Comparison of ENCODE assay signal across 8 cellular contexts in genomic region chr21:39348040-39348354, GRCh38. TPM values are rescaled to one million over a fixed set of nuclear protein-coding genes. Genes with fewer than 3 reads are reported as not detected.
DNase-seq lines count a peak whose midpoint lies in the region; ATAC-seq, FAIRE-seq and TF ChIP-seq lines count a peak whose summit lies in the region.

No MANE protein-coding gene starts in this region.

- no peak for DNase-seq in CD4-positive, alpha-beta T cell
- DNase-seq in activated naive CD8-positive, alpha-beta T cell treated with anti-CD3 and anti-CD28 coated beads, Interleukin-2, amount 10 ng/mL, durations not matched to agents 7 days and 5 days: no peak
- DNase-seq in kidney (no peak), thyroid gland (no peak), NCI-H345 treated with DMSO at 0.1 percent for 48 hours (lab: John Stamatoyannopoulos, UW; ENCODE audit: unreplicated experiment) (no peak), DMS153 (lab: John Stamatoyannopoulos, UW) (no peak)

- no peaks in the 10 kb centered on the region for H3K27me3 Mint-ChIP-seq in CD4-positive, alpha-beta T cell
- peaks cover 4% of the 10 kb centered on the region for H3K27me3 Mint-ChIP-seq in activated naive CD8-positive, alpha-beta T cell treated with anti-CD3 and anti-CD28 coated beads, Interleukin-2, amount 10 ng/mL, durations not matched to agents 7 days and 5 days

- POLR2A ChIA-PET in CD4-positive, alpha-beta T cell (lab: Charles Lee): interaction anchor here (0.6 to 7.2 kb wide), 16 partner anchors 9 to 516 kb away, joined by 3 to 201 read pairs (median 4); partner anchors contain the start of genes BRWD1 and PSMG1
- POLR2A ChIA-PET in activated naive CD8-positive, alpha-beta T cell treated with anti-CD3 and anti-CD28 coated beads, Interleukin-2, amount 10 ng/mL, durations not matched to agents 7 days and 5 days (lab: Charles Lee): interaction anchor here (1.2 to 6.6 kb wide), 7 partner anchors 11 to 164 kb away, joined by 3 to 78 read pairs (median 20); partner anchors contain the start of genes BRWD1, LCA5L and PSMG1

- H3K9ac ChIP-seq in kidney (ENCODE audit: low read length in 2 of 2): peak overlapping the region; percentile 83 to 84

- WGBS in thyroid gland, 2 donors: 2% methylated on average over 11 of the region's 11 CpGs

- FAIRE-seq in kidney (lab: Jason Lieb, UNC): no peak

- peaks cover 43% of the 10 kb centered on the region for H3K4me1 Mint-ChIP-seq in CD4-positive, alpha-beta T cell (ENCODE audit: low read depth)
- H3K4me1 Mint-ChIP-seq in activated naive CD8-positive, alpha-beta T cell treated with anti-CD3 and anti-CD28 coated beads, Interleukin-2, amount 10 ng/mL, durations not matched to agents 7 days and 5 days: peaks cover 39% of the 10 kb centered on the region

- no peaks in the 10 kb centered on the region for H3K27me3 ChIP-seq in CD4-positive, alpha-beta T cell (ENCODE audit: control insufficient read depth, insufficient read depth, low read length)
- H3K27me3 ChIP-seq in thyroid gland: no peaks in the 10 kb centered on the region

- peaks cover 56% of the 10 kb centered on the region for H3K36me3 Mint-ChIP-seq in CD4-positive, alpha-beta T cell (ENCODE audit: low read depth)
- H3K36me3 Mint-ChIP-seq in activated naive CD8-positive, alpha-beta T cell treated with anti-CD3 and anti-CD28 coated beads, Interleukin-2, amount 10 ng/mL, durations not matched to agents 7 days and 5 days: peaks cover 32% of the 10 kb centered on the region

- H3K4me3 ChIP-seq in kidney (ENCODE audit: low read length in 2 of 2) (peak overlapping the region; percentile 89 to 94), thyroid gland (replicated peaks in 1 of 3) (peak overlapping the region; percentile 27 to 98 (median 64))

- peaks cover 8 to 11% of the 10 kb centered on the region in 2 donors for H3K36me3 ChIP-seq in kidney (ENCODE audit: control insufficient read depth in 1 of 2, insufficient read depth in 2 of 2, low read length in 2 of 2)
- H3K36me3 ChIP-seq in thyroid gland: peaks cover 3 to 9% of the 10 kb centered on the region in 2 donors

- no peak for TF ChIP-seq CTCF in CD4-positive, alpha-beta T cell (IDR thresholded peaks at IDR 0.05)
- TF ChIP-seq CTCF in kidney (IDR thresholded peaks at IDR 0.05; ENCODE audit: borderline replicate concordance, extremely low read depth, insufficient read depth) (no peak), thyroid gland (IDR thresholded peaks at IDR 0.05) (no peak)

- H3K9me3 ChIP-seq in CD4-positive, alpha-beta T cell (ENCODE audit: control insufficient read depth, low read length): no peaks in the 10 kb centered on the region
- H3K9me3 ChIP-seq in kidney (ENCODE audit: control insufficient read depth in 1 of 2, low read length in 2 of 2) (no peaks in the 10 kb centered on the region), thyroid gland (no peaks in the 10 kb centered on the region)

- CTCF ChIA-PET in CD4-positive, alpha-beta T cell (lab: Charles Lee): interaction anchor here (1.8 to 2.2 kb wide), 2 partner anchors 40 to 64 kb away, joined by 5 to 6 read pairs; no protein-coding TSS in a partner anchor

- peak overlapping the region; percentile 96 for H3K4me3 Mint-ChIP-seq in CD4-positive, alpha-beta T cell
- peak overlapping the region; percentile 86 for H3K4me3 Mint-ChIP-seq in activated naive CD8-positive, alpha-beta T cell treated with anti-CD3 and anti-CD28 coated beads, Interleukin-2, amount 10 ng/mL, durations not matched to agents 7 days and 5 days

- peak overlapping the region; percentile 96 for H3K27ac Mint-ChIP-seq in CD4-positive, alpha-beta T cell
- H3K27ac Mint-ChIP-seq in activated naive CD8-positive, alpha-beta T cell treated with anti-CD3 and anti-CD28 coated beads, Interleukin-2, amount 10 ng/mL, durations not matched to agents 7 days and 5 days: peak overlapping the region; percentile 88

- intact Hi-C loops in CD4-positive, alpha-beta T cell (cut with DNase I, micrococcal nuclease): loop anchor here (2.0 kb wide), 3 partner anchors 33 to 165 kb away; partner anchors contain the start of gene PSMG1 (in 1 of the 2)
- intact Hi-C loops in kidney (cut with DNase I): no loop called here
- intact Hi-C loops in thyroid gland (cut with DNase I): loop anchor here (2.0 kb wide), 1 partner anchor 35 kb away; the partner anchor contains the start of gene BRWD1

- peak overlapping the region; percentile 74 for H3K27ac ChIP-seq in CD4-positive, alpha-beta T cell (ENCODE audit: low read depth, low read length)
- H3K27ac ChIP-seq in kidney (ENCODE audit: low read depth in 2 of 2, low read length in 2 of 2) (peak overlapping the region; percentile 86 to 93), thyroid gland (peak overlapping the region; percentile 52 to 84 (median 83))

- peak; percentile 8 for ATAC-seq in CD4-positive, alpha-beta T cell (ENCODE audit: poor library complexity)
- ATAC-seq in HG03039 (IDR thresholded peaks at IDR 0.05; ENCODE audit: unreplicated experiment): peak; percentile 1
- no peak for ATAC-seq in activated naive CD8-positive, alpha-beta T cell treated with anti-CD3 and anti-CD28 coated beads, Interleukin-2, amount 10 ng/mL, durations not matched to agents 7 days and 5 days (ENCODE audit: low read depth)
- ATAC-seq in HG02642 (IDR thresholded peaks at IDR 0.05; ENCODE audit: poor library complexity, unreplicated experiment): no peak

- TF ChIP-seq POLR2A in thyroid gland (IDR thresholded peaks at IDR 0.05): no peak

- H3K4me1 ChIP-seq in kidney (ENCODE audit: control insufficient read depth in 1 of 2, insufficient read depth in 1 of 2, low read depth in 1 of 2, low read length in 2 of 2) (peaks cover 4 to 7% of the 10 kb centered on the region in 2 donors), thyroid gland (peaks cover 5 to 6% of the 10 kb centered on the region in 2 donors)

- H3K9me3 Mint-ChIP-seq in CD4-positive, alpha-beta T cell: no peaks in the 10 kb centered on the region
- H3K9me3 Mint-ChIP-seq in activated naive CD8-positive, alpha-beta T cell treated with anti-CD3 and anti-CD28 coated beads, Interleukin-2, amount 10 ng/mL, durations not matched to agents 7 days and 5 days: no peaks in the 10 kb centered on the region

RNA-seq across cellular contexts. Expression of gene HMGN1, which starts 0.9 kb away (rescaled TPM):
- total RNA-seq in CD4-positive, alpha-beta T cell: 100 to 1,000 TPM; 256 to 262 TPM
- 100 to 1,000 TPM; 363 to 369 TPM for total RNA-seq in activated naive CD8-positive, alpha-beta T cell treated with anti-CD3 and anti-CD28 coated beads, Interleukin-2, amount 10 ng/mL, durations not matched to agents 7 days and 5 days
- 205 TPM for total RNA-seq in kidney
- 174 TPM for polyA plus RNA-seq in kidney (ENCODE audit: insufficient read depth, low read depth, low replicate concordance)
- total RNA-seq in thyroid gland: 100 to 1,000 TPM; 170 to 255 (median 207) TPM

RNA-seq across cellular contexts. Expression of gene BRWD1, which starts 34.6 kb away (rescaled TPM):
- total RNA-seq in CD4-positive, alpha-beta T cell: 10 to 100 TPM; 84.7 to 92.2 TPM
- 10 to 100 TPM; 53.5 to 62.9 TPM for total RNA-seq in activated naive CD8-positive, alpha-beta T cell treated with anti-CD3 and anti-CD28 coated beads, Interleukin-2, amount 10 ng/mL, durations not matched to agents 7 days and 5 days
- total RNA-seq in kidney (43.9 TPM), thyroid gland (100 to 1,000 TPM in 1 of 4 donors, 10 to 100 TPM in 3; 66.6 to 125 (median 85.3) TPM)
- polyA plus RNA-seq in kidney (ENCODE audit: insufficient read depth, low read depth, low replicate concordance): 9.1 TPM

Comparison
In these comparisons a context has a peak if more than half of its experiments do, and no peak if none do; other contexts are left out.
1. ATAC-seq: peak in CD4-positive, alpha-beta T cell (single experiment) and HG03039 (single experiment); none in activated naive CD8-positive, alpha-beta T cell treated with anti-CD3 and anti-CD28 coated beads, Interleukin-2, amount 10 ng/mL, durations not matched to agents 7 days and 5 days (single experiment) and HG02642 (single experiment).
2. Peak in every context shown above with its lines, with median percentiles within 50 percentile points of each other: H3K27ac ChIP-seq.